Comparison of ENCODE assay signal across 17 cellular contexts in genomic region chr12:122495258-122495657, GRCh38.
"Had no signal": no experiment of that assay in that cellular context is flagged by ENCODE, and none has a peak within 500 bp of the region (broad histone marks: within the 10 kb centered on the region; RNA-seq: fewer than 3 reads in every experiment).

No MANE protein-coding gene starts in this region.

- H3K27ac ChIP-seq: adrenal gland, gastroesophageal sphincter, heart right ventricle, neural progenitor cell, ovary, tibial artery, vagina had no signal

- H3K9me3 ChIP-seq: adrenal gland, gastroesophageal sphincter, heart right ventricle, ovary, tibial artery, vagina had no signal

- ATAC-seq: activated CD8-positive, alpha-beta T cell treated with anti-CD3 and anti-CD28 coated beads, Interleukin-2, amount 10 ng/mL, durations not matched to agents 7 days and 5 days; gastroesophageal sphincter; heart right ventricle; left colon; stimulated activated effector memory CD8-positive, alpha-beta T cell treated with anti-CD3 and anti-CD28 coated beads, Interleukin-12 subunit alpha, Interleukin-12 subunit beta, amount 100 ng/mL, for 72 hours; T-cell had no signal

- H3K27me3 Mint-ChIP-seq: activated CD4-positive, alpha-beta T cell treated with anti-CD3 and anti-CD28 coated beads, Interleukin-2, amount 10 ng/mL, durations not matched to agents 24 days and 14 days; activated naive CD4-positive, alpha-beta T cell treated with anti-CD3 and anti-CD28 coated beads, Interleukin-2, amount 10 ng/mL, durations not matched to agents 7 days and 5 days; T-cell had no signal

- H3K4me3 ChIP-seq: adrenal gland, gastroesophageal sphincter, heart right ventricle, lung, neural progenitor cell, ovary, tibial artery, vagina had no signal

- H3K36me3 ChIP-seq: ovary had no signal

- H3K4me3 Mint-ChIP-seq: activated CD4-positive, alpha-beta T cell treated with anti-CD3 and anti-CD28 coated beads, Interleukin-2, amount 10 ng/mL, durations not matched to agents 24 days and 14 days; activated CD8-positive, alpha-beta T cell treated with anti-CD3 and anti-CD28 coated beads, Interleukin-2, amount 10 ng/mL, durations not matched to agents 7 days and 5 days; activated naive CD4-positive, alpha-beta T cell treated with anti-CD3 and anti-CD28 coated beads, Interleukin-2, amount 10 ng/mL, durations not matched to agents 7 days and 5 days; endodermal cell; neural progenitor cell; stimulated activated effector memory CD8-positive, alpha-beta T cell treated with anti-CD3 and anti-CD28 coated beads, Interleukin-12 subunit alpha, Interleukin-12 subunit beta, amount 100 ng/mL, for 72 hours; T-cell had no signal

- DNase-seq: activated CD4-positive, alpha-beta T cell treated with anti-CD3 and anti-CD28 coated beads, Interleukin-2, amount 10 ng/mL, durations not matched to agents 24 days and 14 days; activated CD8-positive, alpha-beta T cell treated with anti-CD3 and anti-CD28 coated beads, Interleukin-2, amount 10 ng/mL, durations not matched to agents 7 days and 5 days; activated naive CD4-positive, alpha-beta T cell treated with anti-CD3 and anti-CD28 coated beads, Interleukin-2, amount 10 ng/mL, durations not matched to agents 7 days and 5 days; adrenal gland; endodermal cell; heart right ventricle; left colon; ovary; stimulated activated CD4-positive, alpha-beta T cell treated with anti-CD3 and anti-CD28 coated beads, Interleukin-12 subunit alpha, Interleukin-12 subunit beta, amount 100 ng/mL, for 4 hours; stimulated activated CD4-positive, alpha-beta T cell treated with anti-CD3 and anti-CD28 coated beads, Interleukin-2, amount 100 ng/mL, for 24 hours; T-cell; tibial artery had no signal

- H3K27ac Mint-ChIP-seq: activated CD4-positive, alpha-beta T cell treated with anti-CD3 and anti-CD28 coated beads, Interleukin-2, amount 10 ng/mL, durations not matched to agents 24 days and 14 days; activated CD8-positive, alpha-beta T cell treated with anti-CD3 and anti-CD28 coated beads, Interleukin-2, amount 10 ng/mL, durations not matched to agents 7 days and 5 days; activated naive CD4-positive, alpha-beta T cell treated with anti-CD3 and anti-CD28 coated beads, Interleukin-2, amount 10 ng/mL, durations not matched to agents 7 days and 5 days; endodermal cell; neural progenitor cell; stimulated activated effector memory CD8-positive, alpha-beta T cell treated with anti-CD3 and anti-CD28 coated beads, Interleukin-12 subunit alpha, Interleukin-12 subunit beta, amount 100 ng/mL, for 72 hours; T-cell had no signal

- H3K27me3 ChIP-seq: adrenal gland, gastroesophageal sphincter, heart right ventricle, neural progenitor cell, ovary, tibial artery, vagina had no signal

- H3K9me3 Mint-ChIP-seq: activated CD4-positive, alpha-beta T cell treated with anti-CD3 and anti-CD28 coated beads, Interleukin-2, amount 10 ng/mL, durations not matched to agents 24 days and 14 days; activated naive CD4-positive, alpha-beta T cell treated with anti-CD3 and anti-CD28 coated beads, Interleukin-2, amount 10 ng/mL, durations not matched to agents 7 days and 5 days; endodermal cell; neural progenitor cell; stimulated activated effector memory CD8-positive, alpha-beta T cell treated with anti-CD3 and anti-CD28 coated beads, Interleukin-12 subunit alpha, Interleukin-12 subunit beta, amount 100 ng/mL, for 72 hours; T-cell had no signal
